23 cellular contexts compared by ENCODE assay signal in the genomic region with DNA sequence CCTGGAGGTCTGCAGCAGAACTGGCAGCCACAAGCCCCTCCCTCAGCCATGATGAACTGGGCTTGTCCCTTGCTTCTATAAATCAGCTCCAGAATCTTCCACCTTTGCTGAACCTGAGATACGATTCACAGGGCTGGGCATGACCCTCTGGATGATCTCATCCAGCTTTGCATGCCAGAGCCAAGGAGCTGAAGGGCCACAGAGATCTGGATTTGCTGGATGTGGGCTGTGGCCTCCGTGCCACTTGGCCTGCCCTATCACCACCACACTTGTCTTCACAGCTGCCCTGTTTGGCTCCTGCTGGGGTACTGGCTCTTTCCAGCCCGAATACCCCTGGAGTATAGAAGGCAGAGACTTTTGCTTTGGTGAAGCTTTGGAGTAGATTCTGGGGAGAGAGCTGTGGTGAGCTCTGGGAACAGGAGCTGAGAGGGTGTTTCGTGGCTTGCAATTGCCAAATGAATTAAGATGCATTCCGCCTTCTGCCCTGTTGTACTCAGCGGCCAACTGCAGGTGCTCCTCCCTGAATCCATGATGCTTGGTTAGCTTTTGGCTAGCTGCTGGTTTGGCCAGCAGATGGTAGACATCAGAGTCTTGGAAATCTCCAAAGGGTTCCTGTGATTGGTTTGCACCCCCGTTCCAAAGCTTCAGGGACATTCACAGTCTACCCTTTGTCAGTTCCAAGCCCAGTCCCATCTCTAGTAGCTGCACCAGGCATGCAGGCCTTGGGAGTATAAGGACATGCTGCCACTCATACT. TPM values are rescaled to one million over a fixed set of nuclear protein-coding genes. Genes with fewer than 3 reads are reported as not detected.
DNase-seq lines count a peak whose midpoint lies in the region; ATAC-seq and TF ChIP-seq lines count a peak whose summit lies in the region.
"Had no signal": no experiment of that assay in that cellular context is flagged by ENCODE, and none has a peak within 500 bp of the region (broad histone marks: within the 10 kb centered on the region; RNA-seq: fewer than 3 reads in every experiment).

No MANE protein-coding gene starts in this region.

- no peak for TF ChIP-seq CTCF in ascending aorta (IDR thresholded peaks at IDR 0.05)
- no peak for TF ChIP-seq CTCF in thoracic aorta (IDR thresholded peaks at IDR 0.05)

- no peaks in the 10 kb centered on the region for H3K27me3 ChIP-seq in ascending aorta
- no peaks in the 10 kb centered on the region for H3K27me3 ChIP-seq in thoracic aorta (replicated peaks; ENCODE audit: insufficient read depth)
- H3K27me3 ChIP-seq: BLaER1 treated with 17β-estradiol and CSF1 and Interleukin-3, amounts not matched to agents 10 nM and 100 nM; SJCRH30 had no signal

- no peak overlapping the region for H3K4me3 ChIP-seq in ascending aorta
- no peak overlapping the region for H3K4me3 ChIP-seq in thoracic aorta
- H3K4me3 ChIP-seq: BLaER1 treated with 17β-estradiol and CSF1 and Interleukin-3, amounts not matched to agents 10 nM and 100 nM; SJCRH30 had no signal

- ATAC-seq in Right ventricle myocardium inferior (peak; percentile 44), Right ventricle myocardium superior (ENCODE audit: poor library complexity) (no peak), thoracic aorta (ENCODE audit: insufficient number of reproducible peaks, low FRiP score, low read depth) (peak; percentile 10)

- H3K9me3 ChIP-seq in ascending aorta (no peaks in the 10 kb centered on the region), thoracic aorta (no peaks in the 10 kb centered on the region)
- H3K9me3 ChIP-seq: BLaER1 treated with 17β-estradiol and CSF1 and Interleukin-3, amounts not matched to agents 10 nM and 100 nM; SJCRH30 had no signal

- no peak for DNase-seq in Right ventricle myocardium inferior (ENCODE audit: missing footprints)
- no peak for DNase-seq in Right ventricle myocardium superior
- no peak for DNase-seq in ascending aorta (ENCODE audit: low spot score in 2 of 2)
- peak; percentile 51 for DNase-seq in kidney tubule cell (ENCODE audit: low spot score)
- no peak for DNase-seq in thoracic aorta (ENCODE audit: low spot score)
- DNase-seq in epidermal melanocyte (ENCODE audit: insufficient read length, low spot score) = no peak
- DNase-seq in stimulated activated naive CD4-positive, alpha-beta T cell treated with Interleukin-2 at 50 U/mL for 16 hours (lab: John Stamatoyannopoulos, UW) = no peak
- DNase-seq in RKO (ENCODE audit: low spot score) = no peak
- DNase-seq: 8988T; DMS 273 treated with DMSO at 0.1 percent for 48 hours; GF-D8; Kasumi-1; NCI-H1105 treated with DMSO at 0.1 percent for 48 hours; NCI-H1694 treated with DMSO at 0.1 percent for 48 hours; NCI-H2107; NCI-H226; NCI-H526; NK-92 treated with Interleukin-12 subunit alpha and Interleukin-12 subunit beta, amount 100 ng/mL, for 24 hours; RPMI8226; SJCRH30 had no signal

- H3K4me1 ChIP-seq in ascending aorta (peaks cover 9 to 29% of the 10 kb centered on the region in 2 donors), thoracic aorta (ENCODE audit: control insufficient read depth in 1 of 2, low read depth in 2 of 2) (peaks cover 8 to 46% of the 10 kb centered on the region in 2 donors)
- H3K4me1 ChIP-seq: BLaER1 treated with 17β-estradiol and CSF1 and Interleukin-3, amounts not matched to agents 10 nM and 100 nM; SJCRH30 had no signal

- H3K36me3 ChIP-seq in ascending aorta (peaks cover 18 to 55% of the 10 kb centered on the region in 2 donors), thoracic aorta (peaks cover 9% of the 10 kb centered on the region)
- H3K36me3 ChIP-seq: BLaER1 treated with 17β-estradiol and CSF1 and Interleukin-3, amounts not matched to agents 10 nM and 100 nM had no signal

- H3K27ac ChIP-seq in ascending aorta (peak overlapping the region; percentile 25 to 85), thoracic aorta (peak overlapping the region; percentile 28 to 77)
- H3K27ac ChIP-seq: BLaER1 treated with 17β-estradiol and CSF1 and Interleukin-3, amounts not matched to agents 10 nM and 100 nM; SJCRH30 had no signal

- intact Hi-C loops in Right ventricle myocardium inferior (cut with DNase I) = no loop called here
- intact Hi-C loops in Right ventricle myocardium superior (cut with DNase I) = no loop called here
- intact Hi-C loops in ascending aorta (cut with DNase I) = no loop called here

RNA-seq across cellular contexts. Expression of gene GIGYF2, which starts 30.9 kb away (rescaled TPM):
- total RNA-seq in Right ventricle myocardium inferior (57.2 TPM), Right ventricle myocardium superior (60.2 TPM), ascending aorta (27.5 TPM), thoracic aorta (100 to 1,000 TPM in 1 of 2 donors, 10 to 100 TPM in 1; 54.7 to 121 TPM)

RNA-seq across cellular contexts. Expression of gene EFHD1, which starts 32.8 kb away (rescaled TPM):
- total RNA-seq in Right ventricle myocardium inferior = 26.3 TPM
- 24.3 TPM for total RNA-seq in Right ventricle myocardium superior
- total RNA-seq in ascending aorta = 142 TPM
- total RNA-seq in thoracic aorta = 100 to 1,000 TPM; 111 to 211 TPM
- total RNA-seq: HT1080, OCI-LY7 had no signal
